ENCODE assay signal across 1 cellular context in genomic region chr7:151254851-151255250, GRCh38.
TF ChIP-seq lines count a peak whose summit lies in the region.

No MANE protein-coding gene starts in this region.

TF ChIP-seq in H1, 55 proteins besides CTCF, POLR2A, EP300 and RAD21:
- TF ChIP-seq TEAD4 (IDR thresholded peaks at IDR 0.05; ENCODE audit: low read depth, low read length) (no peak), CBX5 (IDR thresholded peaks at IDR 0.05; ENCODE audit: low read depth, low read length) (no peak)
